19 cellular contexts compared by ENCODE assay signal in the genomic region with DNA sequence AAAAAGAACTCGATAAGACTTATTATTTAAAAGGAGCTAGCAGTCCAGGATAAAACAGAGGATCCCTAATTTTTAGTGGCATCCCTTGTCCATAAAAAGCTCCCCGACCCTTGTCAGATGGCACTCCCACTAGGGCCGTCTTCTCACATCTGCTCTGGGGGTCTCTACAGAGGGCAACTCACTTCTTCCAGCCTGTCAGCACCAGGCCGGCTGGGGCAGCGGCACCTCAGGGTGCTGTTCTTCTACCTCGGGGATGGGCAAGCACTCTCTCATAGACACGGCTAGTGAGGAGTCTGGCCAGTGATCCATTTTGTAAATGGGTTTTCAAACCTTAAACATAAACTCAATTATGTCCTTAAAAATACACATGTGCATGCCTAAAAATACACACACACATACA.
"Had no signal": no experiment of that assay in that cellular context is flagged by ENCODE, and none has a peak within 500 bp of the region (broad histone marks: within the 10 kb centered on the region; RNA-seq: fewer than 3 reads in every experiment).

No MANE protein-coding gene starts in this region.

- H3K27me3 ChIP-seq: SJSA1 had no signal

- H3K4me3 ChIP-seq: SJSA1, SK-N-MC had no signal

- H3K36me3 ChIP-seq: SJSA1 had no signal

- DNase-seq: KBM-7, MV-4-11, NCI-H1048, NCI-H1105, NCI-H1417, NCI-H1436 treated with DMSO at 0.1 percent for 48 hours, NCI-H1694, NCI-H187 treated with DMSO at 0.1 percent for 48 hours, NCI-H2029 treated with DMSO at 0.1 percent for 48 hours, NCI-H2171 treated with DMSO at 0.1 percent for 48 hours, NCI-H345, NCI-H524, NCI-H69, NCI-H774, Right ventricle myocardium superior, RPMI8226, SIG-M5 had no signal

- H3K27ac ChIP-seq: SJSA1, SK-N-MC had no signal

- H3K9me3 ChIP-seq: SJSA1 had no signal
